ENCODE assay signal across 19 cellular contexts in the genomic region with DNA sequence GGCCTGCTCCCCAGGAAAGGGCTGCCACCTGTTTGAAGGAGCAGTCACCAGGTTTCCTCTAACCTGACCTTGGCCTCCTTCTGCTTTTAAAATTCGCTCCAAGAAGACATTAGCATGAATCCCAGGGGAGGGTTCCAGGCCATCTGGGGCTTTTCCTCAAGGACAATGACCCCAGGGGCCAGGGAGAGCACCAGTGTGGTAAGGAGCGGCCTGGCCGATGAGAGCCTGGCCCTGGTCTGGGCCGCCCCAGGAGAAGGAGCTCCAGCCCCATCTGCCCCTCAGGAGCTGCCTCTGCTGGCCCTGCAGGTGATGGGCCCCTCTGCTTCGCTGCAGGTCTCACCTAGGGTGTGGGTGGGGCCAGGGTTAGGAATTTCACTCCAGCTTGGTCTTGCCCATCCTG.
DNase-seq lines count a peak whose midpoint lies in the region; ATAC-seq and TF ChIP-seq lines count a peak whose summit lies in the region.
"Had no signal": no experiment of that assay in that cellular context is flagged by ENCODE, and none has a peak within 500 bp of the region (broad histone marks: within the 10 kb centered on the region; RNA-seq: fewer than 3 reads in every experiment).

No MANE protein-coding gene starts in this region.

- no peaks in the 10 kb centered on the region for H3K4me1 Mint-ChIP-seq in progenitor cell of endocrine pancreas (ENCODE audit: low read depth)
- H3K4me1 Mint-ChIP-seq in activated naive CD8-positive, alpha-beta T cell treated with anti-CD3 and anti-CD28 coated beads for 36 hours, result no peaks in the 10 kb centered on the region
- no peaks in the 10 kb centered on the region for H3K4me1 Mint-ChIP-seq in activated T-cell treated with anti-CD3 and anti-CD28 coated beads, Interleukin-2, amount 50 U/mL, for 72 hours (ENCODE audit: low read depth)
- H3K4me1 Mint-ChIP-seq: B cell; CD14-positive monocyte; CD8-positive, alpha-beta memory T cell had no signal

- no peak for ATAC-seq in activated T-cell treated with anti-CD3 and anti-CD28 coated beads, Interleukin-2, amount 50 U/mL, for 72 hours (replicated peaks in 1 of 2)

- no peak overlapping the region for H3K4me3 Mint-ChIP-seq in progenitor cell of endocrine pancreas (ENCODE audit: low read depth)
- no peak overlapping the region for H3K4me3 Mint-ChIP-seq in activated naive CD8-positive, alpha-beta T cell treated with anti-CD3 and anti-CD28 coated beads for 36 hours
- H3K4me3 Mint-ChIP-seq in activated T-cell treated with anti-CD3 and anti-CD28 coated beads, Interleukin-2, amount 50 U/mL, for 72 hours, result no peak overlapping the region
- H3K4me3 Mint-ChIP-seq: B cell; CD14-positive monocyte; CD8-positive, alpha-beta memory T cell had no signal

- H3K27ac Mint-ChIP-seq in progenitor cell of endocrine pancreas, result peak overlapping the region; percentile 38
- H3K27ac Mint-ChIP-seq in activated naive CD8-positive, alpha-beta T cell treated with anti-CD3 and anti-CD28 coated beads for 36 hours, result no peak overlapping the region
- H3K27ac Mint-ChIP-seq in activated T-cell treated with anti-CD3 and anti-CD28 coated beads, Interleukin-2, amount 50 U/mL, for 72 hours, result no peak overlapping the region
- H3K27ac Mint-ChIP-seq: B cell; CD8-positive, alpha-beta memory T cell had no signal

- no peaks in the 10 kb centered on the region for H3K9me3 Mint-ChIP-seq in progenitor cell of endocrine pancreas (ENCODE audit: low read depth)
- H3K9me3 Mint-ChIP-seq in activated naive CD8-positive, alpha-beta T cell treated with anti-CD3 and anti-CD28 coated beads for 36 hours, result no peaks in the 10 kb centered on the region
- H3K9me3 Mint-ChIP-seq in activated T-cell treated with anti-CD3 and anti-CD28 coated beads, Interleukin-2, amount 50 U/mL, for 72 hours, result peaks cover 0 to 2% of the 10 kb centered on the region in 2 donors

- DNase-seq in NCI-H82 (lab: John Stamatoyannopoulos, UW) (peak; percentile 25), NCI-H82 treated with DMSO at 0.1 percent for 48 hours (lab: John Stamatoyannopoulos, UW; ENCODE audit: unreplicated experiment) (no peak), islet precursor cell (peak; percentile 59), progenitor cell of endocrine pancreas (ENCODE audit: low spot score, unreplicated experiment) (no peak), NCI-H146 (lab: John Stamatoyannopoulos, UW) (no peak)
- DNase-seq in activated naive CD8-positive, alpha-beta T cell treated with anti-CD3 and anti-CD28 coated beads for 36 hours, result no peak
- DNase-seq in activated T-cell treated with anti-CD3 and anti-CD28 coated beads, Interleukin-2, amount 50 U/mL, for 72 hours, result no peak
- DNase-seq: CD8-positive, alpha-beta memory T cell; DMS79 treated with DMSO at 0.1 percent for 48 hours; GF-D8; Karpas-422; NCI-H1092 treated with DMSO at 0.1 percent for 48 hours; NCI-H1436; NCI-H187 treated with DMSO at 0.1 percent for 48 hours; NCI-H2171 treated with DMSO at 0.1 percent for 48 hours; NCI-H345; NCI-H510A treated with DMSO at 0.1 percent for 48 hours had no signal

- H3K27me3 Mint-ChIP-seq in progenitor cell of endocrine pancreas, result peaks cover 12% of the 10 kb centered on the region
- no peaks in the 10 kb centered on the region for H3K27me3 Mint-ChIP-seq in activated naive CD8-positive, alpha-beta T cell treated with anti-CD3 and anti-CD28 coated beads for 36 hours
- H3K27me3 Mint-ChIP-seq in activated T-cell treated with anti-CD3 and anti-CD28 coated beads, Interleukin-2, amount 50 U/mL, for 72 hours (ENCODE audit: low read depth), result no peaks in the 10 kb centered on the region

- no peak for TF ChIP-seq CTCF in progenitor cell of endocrine pancreas (IDR thresholded peaks at IDR 0.05; ENCODE audit: unreplicated experiment)

- H3K36me3 Mint-ChIP-seq in progenitor cell of endocrine pancreas (ENCODE audit: insufficient read depth), result no peaks in the 10 kb centered on the region
- H3K36me3 Mint-ChIP-seq in activated naive CD8-positive, alpha-beta T cell treated with anti-CD3 and anti-CD28 coated beads for 36 hours, result no peaks in the 10 kb centered on the region
- no peaks in the 10 kb centered on the region for H3K36me3 Mint-ChIP-seq in activated T-cell treated with anti-CD3 and anti-CD28 coated beads, Interleukin-2, amount 50 U/mL, for 72 hours (ENCODE audit: insufficient read depth in 2 of 2)
- H3K36me3 Mint-ChIP-seq: CD14-positive monocyte had no signal

Comparison
In these comparisons a context has a peak if more than half of its experiments do, and no peak if none do; other contexts are left out.
1. DNase-seq: peak in NCI-H82 (single experiment) and islet precursor cell (single experiment); none in NCI-H82 treated with DMSO at 0.1 percent for 48 hours (single experiment), progenitor cell of endocrine pancreas (single experiment), NCI-H146 (single experiment), activated naive CD8-positive, alpha-beta T cell treated with anti-CD3 and anti-CD28 coated beads for 36 hours (single experiment) and activated T-cell treated with anti-CD3 and anti-CD28 coated beads, Interleukin-2, amount 50 U/mL, for 72 hours (0 of 2).